In the genomic region with DNA sequence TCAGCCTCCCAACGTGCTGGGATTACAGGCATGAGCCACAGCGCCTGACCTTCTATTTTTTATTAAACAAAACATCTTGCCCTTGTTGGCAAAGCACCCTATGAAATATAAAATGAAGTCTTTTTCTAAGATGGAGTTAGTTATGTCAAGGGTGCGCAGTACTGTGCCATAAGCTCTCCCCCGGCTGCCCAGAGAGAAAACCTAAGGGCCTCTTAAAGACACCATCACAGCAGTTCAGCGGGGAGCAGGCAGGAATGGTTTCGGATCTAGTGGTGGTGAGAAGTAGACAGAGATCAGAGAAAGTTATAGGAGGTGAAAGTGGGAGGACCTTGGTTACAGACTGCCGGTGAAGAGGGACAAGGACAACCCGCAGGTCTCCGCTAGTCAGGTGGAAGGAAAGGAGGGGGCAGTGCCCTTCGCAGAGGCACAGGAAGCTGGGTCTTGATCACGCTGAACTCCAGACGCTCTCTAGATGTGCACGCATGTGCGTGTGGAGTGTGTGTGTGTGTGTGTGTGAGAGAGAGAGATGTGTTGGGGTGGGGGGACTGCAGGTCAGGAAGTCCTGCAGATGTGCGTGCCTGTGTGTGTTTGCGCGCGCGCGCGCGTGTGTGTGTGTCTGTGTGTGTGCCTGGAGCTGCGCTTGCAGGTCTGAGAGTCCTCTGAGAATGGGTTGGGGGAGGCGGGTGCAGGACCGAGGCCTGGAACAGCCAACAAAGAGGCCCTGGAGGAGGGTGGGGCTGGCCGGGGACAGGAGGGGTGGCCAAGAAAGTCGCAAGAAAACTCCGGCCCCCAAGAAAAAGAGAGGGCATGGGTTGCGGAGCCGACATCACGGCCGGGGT, we compare ENCODE assay signal across 1 cellular context.
TF ChIP-seq lines count a peak whose summit lies in the region.

No MANE protein-coding gene starts in this region.

TF ChIP-seq in HepG2, 621 proteins besides CTCF, POLR2A, EP300 and RAD21 (continued from another document and continues in another):
- TF ChIP-seq, protein P1, sequence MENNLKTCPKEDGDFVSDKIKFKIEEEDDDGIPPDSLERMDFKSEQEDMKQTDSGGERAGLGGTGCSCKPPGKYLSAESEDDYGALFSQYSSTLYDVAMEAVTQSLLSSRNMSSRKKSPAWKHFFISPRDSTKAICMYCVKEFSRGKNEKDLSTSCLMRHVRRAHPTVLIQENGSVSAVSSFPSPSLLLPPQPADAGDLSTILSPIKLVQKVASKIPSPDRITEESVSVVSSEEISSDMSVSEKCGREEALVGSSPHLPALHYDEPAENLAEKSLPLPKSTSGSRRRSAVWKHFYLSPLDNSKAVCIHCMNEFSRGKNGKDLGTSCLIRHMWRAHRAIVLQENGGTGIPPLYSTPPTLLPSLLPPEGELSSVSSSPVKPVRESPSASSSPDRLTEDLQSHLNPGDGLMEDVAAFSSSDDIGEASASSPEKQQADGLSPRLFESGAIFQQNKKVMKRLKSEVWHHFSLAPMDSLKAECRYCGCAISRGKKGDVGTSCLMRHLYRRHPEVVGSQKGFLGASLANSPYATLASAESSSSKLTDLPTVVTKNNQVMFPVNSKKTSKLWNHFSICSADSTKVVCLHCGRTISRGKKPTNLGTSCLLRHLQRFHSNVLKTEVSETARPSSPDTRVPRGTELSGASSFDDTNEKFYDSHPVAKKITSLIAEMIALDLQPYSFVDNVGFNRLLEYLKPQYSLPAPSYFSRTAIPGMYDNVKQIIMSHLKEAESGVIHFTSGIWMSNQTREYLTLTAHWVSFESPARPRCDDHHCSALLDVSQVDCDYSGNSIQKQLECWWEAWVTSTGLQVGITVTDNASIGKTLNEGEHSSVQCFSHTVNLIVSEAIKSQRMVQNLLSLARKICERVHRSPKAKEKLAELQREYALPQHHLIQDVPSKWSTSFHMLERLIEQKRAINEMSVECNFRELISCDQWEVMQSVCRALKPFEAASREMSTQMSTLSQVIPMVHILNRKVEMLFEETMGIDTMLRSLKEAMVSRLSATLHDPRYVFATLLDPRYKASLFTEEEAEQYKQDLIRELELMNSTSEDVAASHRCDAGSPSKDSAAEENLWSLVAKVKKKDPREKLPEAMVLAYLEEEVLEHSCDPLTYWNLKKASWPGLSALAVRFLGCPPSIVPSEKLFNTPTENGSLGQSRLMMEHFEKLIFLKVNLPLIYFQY (CRISPR knock-in tag; IDR thresholded peaks at IDR 0.05; ENCODE audit: borderline replicate concordance): no peak
- TF ChIP-seq, protein P2, sequence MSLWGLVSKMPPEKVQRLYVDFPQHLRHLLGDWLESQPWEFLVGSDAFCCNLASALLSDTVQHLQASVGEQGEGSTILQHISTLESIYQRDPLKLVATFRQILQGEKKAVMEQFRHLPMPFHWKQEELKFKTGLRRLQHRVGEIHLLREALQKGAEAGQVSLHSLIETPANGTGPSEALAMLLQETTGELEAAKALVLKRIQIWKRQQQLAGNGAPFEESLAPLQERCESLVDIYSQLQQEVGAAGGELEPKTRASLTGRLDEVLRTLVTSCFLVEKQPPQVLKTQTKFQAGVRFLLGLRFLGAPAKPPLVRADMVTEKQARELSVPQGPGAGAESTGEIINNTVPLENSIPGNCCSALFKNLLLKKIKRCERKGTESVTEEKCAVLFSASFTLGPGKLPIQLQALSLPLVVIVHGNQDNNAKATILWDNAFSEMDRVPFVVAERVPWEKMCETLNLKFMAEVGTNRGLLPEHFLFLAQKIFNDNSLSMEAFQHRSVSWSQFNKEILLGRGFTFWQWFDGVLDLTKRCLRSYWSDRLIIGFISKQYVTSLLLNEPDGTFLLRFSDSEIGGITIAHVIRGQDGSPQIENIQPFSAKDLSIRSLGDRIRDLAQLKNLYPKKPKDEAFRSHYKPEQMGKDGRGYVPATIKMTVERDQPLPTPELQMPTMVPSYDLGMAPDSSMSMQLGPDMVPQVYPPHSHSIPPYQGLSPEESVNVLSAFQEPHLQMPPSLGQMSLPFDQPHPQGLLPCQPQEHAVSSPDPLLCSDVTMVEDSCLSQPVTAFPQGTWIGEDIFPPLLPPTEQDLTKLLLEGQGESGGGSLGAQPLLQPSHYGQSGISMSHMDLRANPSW (CRISPR knock-in tag; IDR thresholded peaks at IDR 0.05; ENCODE audit: borderline replicate concordance): no peak
- TF ChIP-seq HIVEP1 (CRISPR knock-in tag; IDR thresholded peaks at IDR 0.05) (no peak), FLYWCH1 (CRISPR knock-in tag; IDR thresholded peaks at IDR 0.05) (no peak), ZNF709 (CRISPR knock-in tag; IDR thresholded peaks at IDR 0.05) (no peak), SYNCRIP (IDR thresholded peaks at IDR 0.05; ENCODE audit: insufficient read depth, low read depth, low read length) (no peak), JARID2 (CRISPR knock-in tag; IDR thresholded peaks at IDR 0.05; ENCODE audit: insufficient replicate concordance) (no peak), ZNF253 (CRISPR knock-in tag; IDR thresholded peaks at IDR 0.05; ENCODE audit: borderline replicate concordance) (no peak), TRIM24 (CRISPR knock-in tag; IDR thresholded peaks at IDR 0.05) (no peak), ZNF720 (CRISPR knock-in tag; IDR thresholded peaks at IDR 0.05) (no peak), ZNF160 (CRISPR knock-in tag; IDR thresholded peaks at IDR 0.05) (0 out of 2 replicates have a peak, but pooled peaks have one; percentile 23), NFRKB (IDR thresholded peaks at IDR 0.05) (no peak), SOX13 (IDR thresholded peaks at IDR 0.05) (no peak), SOX13 (CRISPR knock-in tag; conservative IDR thresholded peaks at IDR 0.05 in 1 of 2, IDR thresholded peaks at IDR 0.05 in 1 of 2) (no peak), FOXA3 (CRISPR knock-in tag; IDR thresholded peaks at IDR 0.05) (no peak), ASH2L (IDR thresholded peaks at IDR 0.05; ENCODE audit: insufficient read length, low read depth, low read length) (no peak), MAZ (IDR thresholded peaks at IDR 0.05; ENCODE audit: borderline replicate concordance, low read depth, low read length) (0 out of 2 replicates have a peak, but pooled peaks have one; percentile 26), MAZ (CRISPR knock-in tag; IDR thresholded peaks at IDR 0.05; ENCODE audit: low read depth) (no peak; the same call in 1 of the 2 replicates), PAWR (CRISPR knock-in tag; IDR thresholded peaks at IDR 0.05; ENCODE audit: borderline replicate concordance) (no peak), FOXK2 (IDR thresholded peaks at IDR 0.05) (no peak), ZSCAN25 (CRISPR knock-in tag; IDR thresholded peaks at IDR 0.05) (peak; percentile 65; the same call in 1 of the 2 replicates), MAFG (CRISPR knock-in tag; IDR thresholded peaks at IDR 0.05) (no peak), NFE2L1 (CRISPR knock-in tag; IDR thresholded peaks at IDR 0.05; ENCODE audit: borderline replicate concordance) (no peak), ZFYVE20 (CRISPR knock-in tag; IDR thresholded peaks at IDR 0.05; ENCODE audit: borderline replicate concordance, low read depth) (no peak), SUZ12 (IDR thresholded peaks at IDR 0.05; ENCODE audit: low read depth, low read length) (no peak), RFXAP (CRISPR knock-in tag; IDR thresholded peaks at IDR 0.05; ENCODE audit: borderline replicate concordance) (peak; percentile 10; the same call in 1 of the 2 replicates), GATAD1 (CRISPR knock-in tag; IDR thresholded peaks at IDR 0.05) (peak; percentile 61), FOXP1 (IDR thresholded peaks at IDR 0.05) (no peak), FOXP1 (CRISPR knock-in tag; IDR thresholded peaks at IDR 0.05) (peak; percentile 28; the same call in 1 of the 2 replicates), MBD4 (IDR thresholded peaks at IDR 0.05; ENCODE audit: borderline replicate concordance, low read length) (no peak), ZNF746 (CRISPR knock-in tag; IDR thresholded peaks at IDR 0.05) (no peak), NFE2L2 (IDR thresholded peaks at IDR 0.05; ENCODE audit: low read length) (no peak)
- TF ChIP-seq, protein P3, sequence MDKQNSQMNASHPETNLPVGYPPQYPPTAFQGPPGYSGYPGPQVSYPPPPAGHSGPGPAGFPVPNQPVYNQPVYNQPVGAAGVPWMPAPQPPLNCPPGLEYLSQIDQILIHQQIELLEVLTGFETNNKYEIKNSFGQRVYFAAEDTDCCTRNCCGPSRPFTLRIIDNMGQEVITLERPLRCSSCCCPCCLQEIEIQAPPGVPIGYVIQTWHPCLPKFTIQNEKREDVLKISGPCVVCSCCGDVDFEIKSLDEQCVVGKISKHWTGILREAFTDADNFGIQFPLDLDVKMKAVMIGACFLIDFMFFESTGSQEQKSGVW (CRISPR knock-in tag; IDR thresholded peaks at IDR 0.05; ENCODE audit: borderline replicate concordance): no peak
- TF ChIP-seq, protein P4, sequence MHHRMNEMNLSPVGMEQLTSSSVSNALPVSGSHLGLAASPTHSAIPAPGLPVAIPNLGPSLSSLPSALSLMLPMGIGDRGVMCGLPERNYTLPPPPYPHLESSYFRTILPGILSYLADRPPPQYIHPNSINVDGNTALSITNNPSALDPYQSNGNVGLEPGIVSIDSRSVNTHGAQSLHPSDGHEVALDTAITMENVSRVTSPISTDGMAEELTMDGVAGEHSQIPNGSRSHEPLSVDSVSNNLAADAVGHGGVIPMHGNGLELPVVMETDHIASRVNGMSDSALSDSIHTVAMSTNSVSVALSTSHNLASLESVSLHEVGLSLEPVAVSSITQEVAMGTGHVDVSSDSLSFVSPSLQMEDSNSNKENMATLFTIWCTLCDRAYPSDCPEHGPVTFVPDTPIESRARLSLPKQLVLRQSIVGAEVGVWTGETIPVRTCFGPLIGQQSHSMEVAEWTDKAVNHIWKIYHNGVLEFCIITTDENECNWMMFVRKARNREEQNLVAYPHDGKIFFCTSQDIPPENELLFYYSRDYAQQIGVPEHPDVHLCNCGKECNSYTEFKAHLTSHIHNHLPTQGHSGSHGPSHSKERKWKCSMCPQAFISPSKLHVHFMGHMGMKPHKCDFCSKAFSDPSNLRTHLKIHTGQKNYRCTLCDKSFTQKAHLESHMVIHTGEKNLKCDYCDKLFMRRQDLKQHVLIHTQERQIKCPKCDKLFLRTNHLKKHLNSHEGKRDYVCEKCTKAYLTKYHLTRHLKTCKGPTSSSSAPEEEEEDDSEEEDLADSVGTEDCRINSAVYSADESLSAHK (CRISPR knock-in tag; IDR thresholded peaks at IDR 0.05; ENCODE audit: borderline replicate concordance): no peak
- TF ChIP-seq, protein P5, sequence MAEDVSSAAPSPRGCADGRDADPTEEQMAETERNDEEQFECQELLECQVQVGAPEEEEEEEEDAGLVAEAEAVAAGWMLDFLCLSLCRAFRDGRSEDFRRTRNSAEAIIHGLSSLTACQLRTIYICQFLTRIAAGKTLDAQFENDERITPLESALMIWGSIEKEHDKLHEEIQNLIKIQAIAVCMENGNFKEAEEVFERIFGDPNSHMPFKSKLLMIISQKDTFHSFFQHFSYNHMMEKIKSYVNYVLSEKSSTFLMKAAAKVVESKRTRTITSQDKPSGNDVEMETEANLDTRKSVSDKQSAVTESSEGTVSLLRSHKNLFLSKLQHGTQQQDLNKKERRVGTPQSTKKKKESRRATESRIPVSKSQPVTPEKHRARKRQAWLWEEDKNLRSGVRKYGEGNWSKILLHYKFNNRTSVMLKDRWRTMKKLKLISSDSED (CRISPR knock-in tag; IDR thresholded peaks at IDR 0.05): no peak
- TF ChIP-seq, protein P6, sequence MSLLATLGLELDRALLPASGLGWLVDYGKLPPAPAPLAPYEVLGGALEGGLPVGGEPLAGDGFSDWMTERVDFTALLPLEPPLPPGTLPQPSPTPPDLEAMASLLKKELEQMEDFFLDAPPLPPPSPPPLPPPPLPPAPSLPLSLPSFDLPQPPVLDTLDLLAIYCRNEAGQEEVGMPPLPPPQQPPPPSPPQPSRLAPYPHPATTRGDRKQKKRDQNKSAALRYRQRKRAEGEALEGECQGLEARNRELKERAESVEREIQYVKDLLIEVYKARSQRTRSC (CRISPR knock-in tag; IDR thresholded peaks at IDR 0.05; ENCODE audit: low read depth): no peak
- TF ChIP-seq, protein P7, sequence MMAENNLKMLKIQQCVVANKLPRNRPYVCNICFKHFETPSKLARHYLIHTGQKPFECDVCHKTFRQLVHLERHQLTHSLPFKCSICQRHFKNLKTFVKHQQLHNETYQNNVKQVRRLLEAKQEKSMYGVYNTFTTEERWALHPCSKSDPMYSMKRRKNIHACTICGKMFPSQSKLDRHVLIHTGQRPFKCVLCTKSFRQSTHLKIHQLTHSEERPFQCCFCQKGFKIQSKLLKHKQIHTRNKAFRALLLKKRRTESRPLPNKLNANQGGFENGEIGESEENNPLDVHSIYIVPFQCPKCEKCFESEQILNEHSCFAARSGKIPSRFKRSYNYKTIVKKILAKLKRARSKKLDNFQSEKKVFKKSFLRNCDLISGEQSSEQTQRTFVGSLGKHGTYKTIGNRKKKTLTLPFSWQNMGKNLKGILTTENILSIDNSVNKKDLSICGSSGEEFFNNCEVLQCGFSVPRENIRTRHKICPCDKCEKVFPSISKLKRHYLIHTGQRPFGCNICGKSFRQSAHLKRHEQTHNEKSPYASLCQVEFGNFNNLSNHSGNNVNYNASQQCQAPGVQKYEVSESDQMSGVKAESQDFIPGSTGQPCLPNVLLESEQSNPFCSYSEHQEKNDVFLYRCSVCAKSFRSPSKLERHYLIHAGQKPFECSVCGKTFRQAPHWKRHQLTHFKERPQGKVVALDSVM (CRISPR knock-in tag; IDR thresholded peaks at IDR 0.05): no peak
- TF ChIP-seq, protein P8, sequence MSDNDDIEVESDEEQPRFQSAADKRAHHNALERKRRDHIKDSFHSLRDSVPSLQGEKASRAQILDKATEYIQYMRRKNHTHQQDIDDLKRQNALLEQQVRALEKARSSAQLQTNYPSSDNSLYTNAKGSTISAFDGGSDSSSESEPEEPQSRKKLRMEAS (IDR thresholded peaks at IDR 0.05): peak; percentile 74
- TF ChIP-seq, protein P9, sequence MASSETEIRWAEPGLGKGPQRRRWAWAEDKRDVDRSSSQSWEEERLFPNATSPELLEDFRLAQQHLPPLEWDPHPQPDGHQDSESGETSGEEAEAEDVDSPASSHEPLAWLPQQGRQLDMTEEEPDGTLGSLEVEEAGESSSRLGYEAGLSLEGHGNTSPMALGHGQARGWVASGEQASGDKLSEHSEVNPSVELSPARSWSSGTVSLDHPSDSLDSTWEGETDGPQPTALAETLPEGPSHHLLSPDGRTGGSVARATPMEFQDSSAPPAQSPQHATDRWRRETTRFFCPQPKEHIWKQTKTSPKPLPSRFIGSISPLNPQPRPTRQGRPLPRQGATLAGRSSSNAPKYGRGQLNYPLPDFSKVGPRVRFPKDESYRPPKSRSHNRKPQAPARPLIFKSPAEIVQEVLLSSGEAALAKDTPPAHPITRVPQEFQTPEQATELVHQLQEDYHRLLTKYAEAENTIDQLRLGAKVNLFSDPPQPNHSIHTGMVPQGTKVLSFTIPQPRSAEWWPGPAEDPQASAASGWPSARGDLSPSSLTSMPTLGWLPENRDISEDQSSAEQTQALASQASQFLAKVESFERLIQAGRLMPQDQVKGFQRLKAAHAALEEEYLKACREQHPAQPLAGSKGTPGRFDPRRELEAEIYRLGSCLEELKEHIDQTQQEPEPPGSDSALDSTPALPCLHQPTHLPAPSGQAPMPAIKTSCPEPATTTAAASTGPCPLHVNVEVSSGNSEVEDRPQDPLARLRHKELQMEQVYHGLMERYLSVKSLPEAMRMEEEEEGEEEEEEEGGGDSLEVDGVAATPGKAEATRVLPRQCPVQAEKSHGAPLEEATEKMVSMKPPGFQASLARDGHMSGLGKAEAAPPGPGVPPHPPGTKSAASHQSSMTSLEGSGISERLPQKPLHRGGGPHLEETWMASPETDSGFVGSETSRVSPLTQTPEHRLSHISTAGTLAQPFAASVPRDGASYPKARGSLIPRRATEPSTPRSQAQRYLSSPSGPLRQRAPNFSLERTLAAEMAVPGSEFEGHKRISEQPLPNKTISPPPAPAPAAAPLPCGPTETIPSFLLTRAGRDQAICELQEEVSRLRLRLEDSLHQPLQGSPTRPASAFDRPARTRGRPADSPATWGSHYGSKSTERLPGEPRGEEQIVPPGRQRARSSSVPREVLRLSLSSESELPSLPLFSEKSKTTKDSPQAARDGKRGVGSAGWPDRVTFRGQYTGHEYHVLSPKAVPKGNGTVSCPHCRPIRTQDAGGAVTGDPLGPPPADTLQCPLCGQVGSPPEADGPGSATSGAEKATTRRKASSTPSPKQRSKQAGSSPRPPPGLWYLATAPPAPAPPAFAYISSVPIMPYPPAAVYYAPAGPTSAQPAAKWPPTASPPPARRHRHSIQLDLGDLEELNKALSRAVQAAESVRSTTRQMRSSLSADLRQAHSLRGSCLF (CRISPR knock-in tag; IDR thresholded peaks at IDR 0.05; ENCODE audit: borderline replicate concordance): no peak
